26 cellular contexts compared by ENCODE assay signal in genomic region chr7:144747961-144748360, GRCh38.
"Had no signal": no experiment of that assay in that cellular context is flagged by ENCODE, and none has a peak within 500 bp of the region (broad histone marks: within the 10 kb centered on the region; RNA-seq: fewer than 3 reads in every experiment).

No MANE protein-coding gene starts in this region.

- H3K4me1 ChIP-seq: heart left ventricle, left lung, lower lobe of right lung, pancreas, psoas muscle, right atrium auricular region, right lobe of liver, suprapubic skin, upper lobe of right lung had no signal

- H3K4me1 Mint-ChIP-seq: natural killer cell had no signal

- H3K27me3 ChIP-seq: heart left ventricle, left lung, pancreas, right atrium auricular region, right lobe of liver, suprapubic skin, tibial artery, upper lobe of right lung had no signal

- ATAC-seq: heart left ventricle; left cardiac atrium; left lung; lower lobe of right lung; natural killer cell; pancreas; psoas muscle; right lobe of liver; stimulated activated naive B cell treated with anti-CD40 and anti-IgM and Interleukin-4, amounts not matched to agents 10 μg/mL and 1 μg/mL and 100 μg/mL, for 72 hours; upper lobe of right lung had no signal

- H3K4me3 Mint-ChIP-seq: naive B cell; natural killer cell; stimulated activated naive B cell treated with anti-CD40 and anti-IgM and Interleukin-4, amounts not matched to agents 10 μg/mL and 1 μg/mL and 100 μg/mL, for 72 hours; stimulated activated naive CD8-positive, alpha-beta T cell treated with anti-CD3 and anti-CD28 coated beads, Interleukin-15, Interleukin-2, amounts not matched to agents 100 ng/mL and 50 ng/mL, for 24 hours had no signal

- DNase-seq: heart left ventricle; kidney glomerular epithelial cell; left cardiac atrium; left lung; lower lobe of right lung; mammary epithelial cell; mesenchymal stem cell; naive B cell; natural killer cell; pancreas; psoas muscle; right lobe of liver; stimulated activated CD4-positive, alpha-beta T cell treated with anti-CD3 and anti-CD28 coated beads, Interleukin-12 subunit alpha, Interleukin-12 subunit beta, amount 100 ng/mL, for 4 hours; stimulated activated CD4-positive, alpha-beta T cell treated with anti-CD3 and anti-CD28 coated beads, Interleukin-15, amount 100 ng/mL, for 24 hours; stimulated activated CD4-positive, alpha-beta T cell treated with anti-CD3 and anti-CD28 coated beads, Interleukin-2, amount 100 ng/mL, for 24 hours; stimulated activated CD4-positive, alpha-beta T cell treated with anti-CD3 and anti-CD28 coated beads, Interleukin-4, amount 100 ng/mL, for 1 hour; stimulated activated naive B cell treated with anti-CD40 and anti-IgM and Interleukin-4, amounts not matched to agents 10 μg/mL and 1 μg/mL and 100 μg/mL, for 72 hours; tibial artery; trophoblast cell; upper lobe of right lung had no signal

- H3K9me3 ChIP-seq: left lung, lower lobe of right lung, pancreas, right atrium auricular region, right lobe of liver, suprapubic skin, thoracic aorta, upper lobe of right lung had no signal

- H3K4me3 ChIP-seq: heart left ventricle, left lung, lower lobe of right lung, pancreas, psoas muscle, right atrium auricular region, right lobe of liver, suprapubic skin, thoracic aorta, tibial artery, upper lobe of right lung had no signal

- H3K27ac Mint-ChIP-seq: naive B cell; natural killer cell; stimulated activated naive B cell treated with anti-CD40 and anti-IgM and Interleukin-4, amounts not matched to agents 10 μg/mL and 1 μg/mL and 100 μg/mL, for 72 hours; stimulated activated naive CD8-positive, alpha-beta T cell treated with anti-CD3 and anti-CD28 coated beads, Interleukin-15, Interleukin-2, amounts not matched to agents 100 ng/mL and 50 ng/mL, for 24 hours had no signal

- FAIRE-seq: keratinocyte, pancreas, urothelium cell line had no signal

- H3K36me3 ChIP-seq: heart left ventricle, left lung, lower lobe of right lung, pancreas, right atrium auricular region, right lobe of liver, suprapubic skin, thoracic aorta, tibial artery, upper lobe of right lung had no signal

- H3K27me3 Mint-ChIP-seq: naive B cell; stimulated activated naive B cell treated with anti-CD40 and anti-IgM and Interleukin-4, amounts not matched to agents 10 μg/mL and 1 μg/mL and 100 μg/mL, for 72 hours; stimulated activated naive CD8-positive, alpha-beta T cell treated with anti-CD3 and anti-CD28 coated beads, Interleukin-15, Interleukin-2, amounts not matched to agents 100 ng/mL and 50 ng/mL, for 24 hours had no signal

- H3K27ac ChIP-seq: heart left ventricle, left lung, lower lobe of right lung, pancreas, psoas muscle, right atrium auricular region, right lobe of liver, suprapubic skin, thoracic aorta, tibial artery, upper lobe of right lung had no signal
